Comparison of ENCODE assay signal across 7 cellular contexts in the genomic region with DNA sequence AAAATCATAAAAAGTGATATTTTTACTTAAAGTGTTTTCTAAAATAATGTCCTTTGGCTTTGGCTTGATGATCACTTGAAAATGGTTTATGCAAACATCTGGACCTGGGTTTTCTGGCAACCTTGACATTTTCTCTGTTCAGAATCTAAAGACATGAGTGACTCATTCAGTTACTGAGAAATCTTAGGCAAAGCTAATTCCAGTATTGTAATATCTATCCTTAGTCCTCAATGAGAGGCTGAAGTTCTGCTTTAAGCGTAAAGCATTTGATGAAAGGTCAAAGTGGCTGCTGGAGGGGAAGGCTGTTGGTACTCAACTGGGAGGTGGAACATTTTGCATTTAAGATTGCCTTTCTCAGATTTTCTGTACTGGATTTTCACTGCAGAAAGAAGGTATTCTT. TPM values are rescaled to one million over a fixed set of nuclear protein-coding genes. Genes with fewer than 3 reads are reported as not detected.
A peak's percentile ranks its signal among the peaks of the same experiment; 100 is the strongest.
DNase-seq lines count a peak whose midpoint lies in the region; ATAC-seq and TF ChIP-seq lines count a peak whose summit lies in the region.

No MANE protein-coding gene starts in this region.

- no peaks in the 10 kb centered on the region for H3K36me3 ChIP-seq in GM23338 (ENCODE audit: insufficient read depth)
- H3K36me3 ChIP-seq in RWPE2 (ENCODE audit: low read depth) = no peaks in the 10 kb centered on the region
- no peaks in the 10 kb centered on the region for H3K36me3 ChIP-seq in esophagus muscularis mucosa

- no peak for TF ChIP-seq POLR2A in esophagus muscularis mucosa (IDR thresholded peaks at IDR 0.05; ENCODE audit: low read depth)

- peaks cover 58% of the 10 kb centered on the region for H3K4me1 Mint-ChIP-seq in GM23338

- H4K20me1 ChIP-seq in GM23338 (replicated peaks; ENCODE audit: insufficient read depth) = peaks cover 38% of the 10 kb centered on the region

- no peak for ATAC-seq in GM23338
- no peak for ATAC-seq in RWPE2 (ENCODE audit: low read depth)
- no peak for ATAC-seq in HG03442 (IDR thresholded peaks at IDR 0.05; ENCODE audit: unreplicated experiment)
- no peak for ATAC-seq in GM21576 (IDR thresholded peaks at IDR 0.05; ENCODE audit: unreplicated experiment)

- no peaks in the 10 kb centered on the region for H3K27me3 ChIP-seq in GM23338 (ENCODE audit: insufficient read depth)
- no peaks in the 10 kb centered on the region for H3K27me3 ChIP-seq in RWPE2 (ENCODE audit: insufficient read depth, poor library complexity, severe bottlenecking)
- H3K27me3 ChIP-seq in esophagus muscularis mucosa = no peaks in the 10 kb centered on the region

- TF ChIP-seq CTCF in GM23338 (conservative IDR thresholded peaks at IDR 0.05; ENCODE audit: low read depth in 2 of 2) (no peak), RWPE2 (IDR thresholded peaks at IDR 0.05; ENCODE audit: poor library complexity, severe bottlenecking) (no peak), esophagus muscularis mucosa (IDR thresholded peaks at IDR 0.05) (no peak)

- 80% methylated on average over 1 of the region's 1 CpG for WGBS in esophagus muscularis mucosa

- H3K4me1 ChIP-seq in GM23338 (ENCODE audit: insufficient read depth) = peaks cover 53% of the 10 kb centered on the region
- peaks cover 40% of the 10 kb centered on the region for H3K4me1 ChIP-seq in RWPE2 (ENCODE audit: insufficient read depth, poor library complexity, severe bottlenecking)
- peaks cover 37 to 58% (median 51%) of the 10 kb centered on the region in 4 donors for H3K4me1 ChIP-seq in esophagus muscularis mucosa

- H3K4me2 ChIP-seq in GM23338 = peak overlapping the region; percentile 95

- no peaks in the 10 kb centered on the region; the same call in 1 of the 2 replicates for H3K9me2 ChIP-seq in GM23338 (ENCODE audit: insufficient read depth)

- H3K9me3 ChIP-seq in RWPE2 (ENCODE audit: severe bottlenecking) (no peaks in the 10 kb centered on the region), esophagus muscularis mucosa (peaks cover 0 to 8% (median 2%) of the 10 kb centered on the region in 4 donors)

- H3K79me2 ChIP-seq in GM23338 (replicated peaks; ENCODE audit: insufficient read depth) = peaks cover 72% of the 10 kb centered on the region

- DNase-seq in GM23338 (ENCODE audit: low spot score) (no peak), RWPE2 (ENCODE audit: low spot score) (no peak), esophagus muscularis mucosa (ENCODE audit: extremely low spot score) (no peak), DMS114 treated with DMSO at 0.1 percent for 48 hours (lab: John Stamatoyannopoulos, UW; ENCODE audit: unreplicated experiment) (no peak)

- H3K4me3 ChIP-seq in GM23338 (peak overlapping the region; percentile 82), RWPE2 (ENCODE audit: severe bottlenecking) (peak overlapping the region; percentile 77), esophagus muscularis mucosa (peak overlapping the region in 3 of 4 donors; percentile 85 to 94 (median 86)), skin epidermis (peak overlapping the region in 4 of 7 experiments; percentile 77 to 95 (median 87))

- peak overlapping the region; percentile 97 for H3K4me3 Mint-ChIP-seq in GM23338

- intact Hi-C loops in esophagus muscularis mucosa (cut with DNase I) = loop anchor here (10.0 kb wide), 2 partner anchors 217 to 933 kb away; no protein-coding TSS in a partner anchor

- no peak overlapping the region for H2AFZ ChIP-seq in GM23338

- no peak overlapping the region for H3K27ac ChIP-seq in GM23338 (ENCODE audit: low read depth)
- peak overlapping the region; percentile 88 for H3K27ac ChIP-seq in RWPE2 (ENCODE audit: poor library complexity, severe bottlenecking)
- H3K27ac ChIP-seq in esophagus muscularis mucosa (replicated peaks in 1 of 4) = no peak overlapping the region
- peak overlapping the region in 7 of 21 experiments; percentile 32 to 98 (median 95) for H3K27ac ChIP-seq in skin epidermis

- peaks cover 12% of the 10 kb centered on the region for H3K9me3 Mint-ChIP-seq in GM23338

- peaks cover 10% of the 10 kb centered on the region; the same call in 2 of the 3 replicates for H3K36me3 Mint-ChIP-seq in GM23338 (ENCODE audit: low read depth)

- no peaks in the 10 kb centered on the region for H3K27me3 Mint-ChIP-seq in GM23338 (ENCODE audit: insufficient read depth, low read depth, poor library complexity)

- TF ChIP-seq EP300 in esophagus muscularis mucosa (IDR thresholded peaks at IDR 0.05) = no peak

- H3K27ac Mint-ChIP-seq in GM23338 = no peak overlapping the region

- H3F3A ChIP-seq in GM23338 (replicated peaks; ENCODE audit: low read depth) = no peaks in the 10 kb centered on the region

TF ChIP-seq in GM23338, 12 proteins besides CTCF, POLR2A, EP300 and RAD21 (continues in another document):
- TF ChIP-seq ZNF331 (CRISPR knock-in tag; IDR thresholded peaks at IDR 0.05; ENCODE audit: low read depth) (no peak), NANOG (IDR thresholded peaks at IDR 0.05; ENCODE audit: borderline replicate concordance) (no peak), JUNB (IDR thresholded peaks at IDR 0.05; ENCODE audit: unreplicated experiment) (no peak), CREB1 (CRISPR knock-in tag; IDR thresholded peaks at IDR 0.05; ENCODE audit: low read depth) (no peak), EZH2 (IDR thresholded peaks at IDR 0.05; ENCODE audit: low read depth, unreplicated experiment) (no peak), ZNF114 (CRISPR knock-in tag; IDR thresholded peaks at IDR 0.05) (no peak), EZH2phosphoT487 (IDR thresholded peaks at IDR 0.05; ENCODE audit: unreplicated experiment) (no peak)
- TF ChIP-seq, protein P1, sequence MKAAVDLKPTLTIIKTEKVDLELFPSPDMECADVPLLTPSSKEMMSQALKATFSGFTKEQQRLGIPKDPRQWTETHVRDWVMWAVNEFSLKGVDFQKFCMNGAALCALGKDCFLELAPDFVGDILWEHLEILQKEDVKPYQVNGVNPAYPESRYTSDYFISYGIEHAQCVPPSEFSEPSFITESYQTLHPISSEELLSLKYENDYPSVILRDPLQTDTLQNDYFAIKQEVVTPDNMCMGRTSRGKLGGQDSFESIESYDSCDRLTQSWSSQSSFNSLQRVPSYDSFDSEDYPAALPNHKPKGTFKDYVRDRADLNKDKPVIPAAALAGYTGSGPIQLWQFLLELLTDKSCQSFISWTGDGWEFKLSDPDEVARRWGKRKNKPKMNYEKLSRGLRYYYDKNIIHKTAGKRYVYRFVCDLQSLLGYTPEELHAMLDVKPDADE (IDR thresholded peaks at IDR 0.05) = no peak
- TF ChIP-seq, protein P2, sequence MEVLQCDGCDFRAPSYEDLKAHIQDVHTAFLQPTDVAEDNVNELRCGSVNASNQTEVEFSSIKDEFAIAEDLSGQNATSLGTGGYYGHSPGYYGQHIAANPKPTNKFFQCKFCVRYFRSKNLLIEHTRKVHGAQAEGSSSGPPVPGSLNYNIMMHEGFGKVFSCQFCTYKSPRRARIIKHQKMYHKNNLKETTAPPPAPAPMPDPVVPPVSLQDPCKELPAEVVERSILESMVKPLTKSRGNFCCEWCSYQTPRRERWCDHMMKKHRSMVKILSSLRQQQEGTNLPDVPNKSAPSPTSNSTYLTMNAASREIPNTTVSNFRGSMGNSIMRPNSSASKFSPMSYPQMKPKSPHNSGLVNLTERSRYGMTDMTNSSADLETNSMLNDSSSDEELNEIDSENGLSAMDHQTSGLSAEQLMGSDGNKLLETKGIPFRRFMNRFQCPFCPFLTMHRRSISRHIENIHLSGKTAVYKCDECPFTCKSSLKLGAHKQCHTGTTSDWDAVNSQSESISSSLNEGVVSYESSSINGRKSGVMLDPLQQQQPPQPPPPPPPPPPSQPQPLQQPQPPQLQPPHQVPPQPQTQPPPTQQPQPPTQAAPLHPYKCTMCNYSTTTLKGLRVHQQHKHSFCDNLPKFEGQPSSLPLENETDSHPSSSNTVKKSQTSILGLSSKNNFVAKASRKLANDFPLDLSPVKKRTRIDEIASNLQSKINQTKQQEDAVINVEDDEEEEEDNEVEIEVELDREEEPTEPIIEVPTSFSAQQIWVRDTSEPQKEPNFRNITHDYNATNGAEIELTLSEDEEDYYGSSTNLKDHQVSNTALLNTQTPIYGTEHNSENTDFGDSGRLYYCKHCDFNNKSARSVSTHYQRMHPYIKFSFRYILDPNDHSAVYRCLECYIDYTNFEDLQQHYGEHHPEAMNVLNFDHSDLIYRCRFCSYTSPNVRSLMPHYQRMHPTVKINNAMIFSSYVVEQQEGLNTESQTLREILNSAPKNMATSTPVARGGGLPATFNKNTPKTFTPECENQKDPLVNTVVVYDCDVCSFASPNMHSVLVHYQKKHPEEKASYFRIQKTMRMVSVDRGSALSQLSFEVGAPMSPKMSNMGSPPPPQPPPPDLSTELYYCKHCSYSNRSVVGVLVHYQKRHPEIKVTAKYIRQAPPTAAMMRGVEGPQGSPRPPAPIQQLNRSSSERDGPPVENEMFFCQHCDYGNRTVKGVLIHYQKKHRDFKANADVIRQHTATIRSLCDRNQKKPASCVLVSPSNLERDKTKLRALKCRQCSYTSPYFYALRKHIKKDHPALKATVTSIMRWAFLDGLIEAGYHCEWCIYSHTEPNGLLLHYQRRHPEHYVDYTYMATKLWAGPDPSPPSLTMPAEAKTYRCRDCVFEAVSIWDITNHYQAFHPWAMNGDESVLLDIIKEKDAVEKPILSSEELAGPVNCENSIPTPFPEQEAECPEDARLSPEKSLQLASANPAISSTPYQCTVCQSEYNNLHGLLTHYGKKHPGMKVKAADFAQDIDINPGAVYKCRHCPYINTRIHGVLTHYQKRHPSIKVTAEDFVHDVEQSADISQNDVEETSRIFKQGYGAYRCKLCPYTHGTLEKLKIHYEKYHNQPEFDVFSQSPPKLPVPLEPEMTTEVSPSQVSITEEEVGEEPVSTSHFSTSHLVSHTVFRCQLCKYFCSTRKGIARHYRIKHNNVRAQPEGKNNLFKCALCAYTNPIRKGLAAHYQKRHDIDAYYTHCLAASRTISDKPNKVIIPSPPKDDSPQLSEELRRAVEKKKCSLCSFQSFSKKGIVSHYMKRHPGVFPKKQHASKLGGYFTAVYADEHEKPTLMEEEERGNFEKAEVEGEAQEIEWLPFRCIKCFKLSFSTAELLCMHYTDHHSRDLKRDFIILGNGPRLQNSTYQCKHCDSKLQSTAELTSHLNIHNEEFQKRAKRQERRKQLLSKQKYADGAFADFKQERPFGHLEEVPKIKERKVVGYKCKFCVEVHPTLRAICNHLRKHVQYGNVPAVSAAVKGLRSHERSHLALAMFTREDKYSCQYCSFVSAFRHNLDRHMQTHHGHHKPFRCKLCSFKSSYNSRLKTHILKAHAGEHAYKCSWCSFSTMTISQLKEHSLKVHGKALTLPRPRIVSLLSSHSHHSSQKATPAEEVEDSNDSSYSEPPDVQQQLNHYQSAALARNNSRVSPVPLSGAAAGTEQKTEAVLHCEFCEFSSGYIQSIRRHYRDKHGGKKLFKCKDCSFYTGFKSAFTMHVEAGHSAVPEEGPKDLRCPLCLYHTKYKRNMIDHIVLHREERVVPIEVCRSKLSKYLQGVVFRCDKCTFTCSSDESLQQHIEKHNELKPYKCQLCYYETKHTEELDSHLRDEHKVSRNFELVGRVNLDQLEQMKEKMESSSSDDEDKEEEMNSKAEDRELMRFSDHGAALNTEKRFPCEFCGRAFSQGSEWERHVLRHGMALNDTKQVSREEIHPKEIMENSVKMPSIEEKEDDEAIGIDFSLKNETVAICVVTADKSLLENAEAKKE (CRISPR knock-in tag; IDR thresholded peaks at IDR 0.05) = no peak

RNA-seq across cellular contexts. Expression of gene MAN2A1, which starts 2.3 kb away (rescaled TPM):
- total RNA-seq in GM23338 (2014; rRNA removed; shearing (Covaris generic)) = 129 and 132 TPM in 2 replicates
- 28.3 and 32.5 TPM in 2 replicates for polyA plus RNA-seq in GM23338 (2016; fragmentation: Nextera tagmentation; extraction: Ambion mirVana)
- 10 to 100 TPM; 22.3 to 29.5 (median 27.4) TPM for total RNA-seq in esophagus muscularis mucosa
